Comparison of ENCODE assay signal across 8 cellular contexts in genomic region chr11:65524747-65525658, GRCh38. TPM values are rescaled to one million over a fixed set of nuclear protein-coding genes. Genes with fewer than 3 reads are reported as not detected.
DNase-seq lines count a peak whose midpoint lies in the region; ATAC-seq and TF ChIP-seq lines count a peak whose summit lies in the region.

SCYL1 (plus strand) TSS chr11:65525083; CDS start chr11:65525154, 71 bp downstream.

- CTCF ChIA-PET in Caco-2 (lab: Charles Lee) (interaction anchor here (0.6 to 1.1 kb wide), 14 partner anchors 14 to 1471 kb away, joined by 3 to 6 read pairs (median 3); partner anchors contain the start of genes FAM89B and ZNRD2), mammary epithelial cell (lab: Charles Lee; ENCODE audit: low non-redundant PET) (interaction anchor here (0.6 kb wide), 1 partner anchor 53 kb away, joined by 9 read pairs; no protein-coding TSS in a partner anchor)

- H2AFZ ChIP-seq in mammary epithelial cell (ENCODE audit: low read depth, low read length) (peak within 1 kb of the TSS; percentile 82), smooth muscle cell (ENCODE audit: low read depth) (peak within 1 kb of the TSS; percentile 72)

- H3K4me1 Mint-ChIP-seq in Caco-2 (ENCODE audit: low read depth, unreplicated experiment) = peaks cover 31% of the 10 kb centered on the region

- ATAC-seq in GM21529 (IDR thresholded peaks at IDR 0.05; ENCODE audit: unreplicated experiment) = peak; percentile 61
- no peak for ATAC-seq in GM21717 (IDR thresholded peaks at IDR 0.05; ENCODE audit: unreplicated experiment)

- H3K4me2 ChIP-seq in mammary epithelial cell (ENCODE audit: insufficient read depth, low read depth, low read length) (peak within 1 kb of the TSS; percentile 89), smooth muscle cell (peak within 1 kb of the TSS; percentile 100)

- peaks cover 39% of the 10 kb centered on the region for H3K36me3 Mint-ChIP-seq in Caco-2 (ENCODE audit: insufficient read depth, unreplicated experiment)

- H3K27me3 ChIP-seq in Caco-2 (replicated peaks; ENCODE audit: control insufficient read depth, insufficient read depth, low read length) (no peaks in the 10 kb centered on the region), mammary epithelial cell (ENCODE audit: insufficient read depth, low read length) (no peaks in the 10 kb centered on the region), smooth muscle cell (ENCODE audit: low read depth) (no peaks in the 10 kb centered on the region)

- H3K4me3 Mint-ChIP-seq in Caco-2 (ENCODE audit: unreplicated experiment) = peak within 1 kb of the TSS; percentile 88

- H3K9me3 Mint-ChIP-seq in Caco-2 (ENCODE audit: unreplicated experiment) = no peaks in the 10 kb centered on the region

- H3K9ac ChIP-seq in mammary epithelial cell (ENCODE audit: insufficient read depth, low read length) (peak within 1 kb of the TSS; percentile 72), smooth muscle cell (ENCODE audit: low read depth) (peak within 1 kb of the TSS; percentile 100)

- peaks cover 23% of the 10 kb centered on the region for H3K79me2 ChIP-seq in mammary epithelial cell (ENCODE audit: insufficient read depth, low read length)
- H3K79me2 ChIP-seq in smooth muscle cell (ENCODE audit: low read depth) = peaks cover 40% of the 10 kb centered on the region

- peak within 1 kb of the TSS; percentile 40 for H3K27ac ChIP-seq in mammary epithelial cell (ENCODE audit: insufficient read depth, low read depth, low read length)
- peak within 1 kb of the TSS; percentile 96 for H3K27ac ChIP-seq in smooth muscle cell (ENCODE audit: low read depth)

- H3K9me3 ChIP-seq in Caco-2 (no peaks in the 10 kb centered on the region), mammary epithelial cell (replicated peaks; ENCODE audit: insufficient read depth, low read length) (no peaks in the 10 kb centered on the region), smooth muscle cell (replicated peaks; ENCODE audit: low read depth) (no peaks in the 10 kb centered on the region)

- H3K4me1 ChIP-seq in Caco-2 = peaks cover 42% of the 10 kb centered on the region
- H3K4me1 ChIP-seq in mammary epithelial cell (ENCODE audit: insufficient read depth, low read length) = peaks cover 14% of the 10 kb centered on the region
- H3K4me1 ChIP-seq in smooth muscle cell (ENCODE audit: low read depth) = peaks cover 34% of the 10 kb centered on the region

- dilution Hi-C loops in mammary epithelial cell (cut with HindIII; ENCODE audit: low sequenced_read_pairs) = no loop called here

- POLR2A ChIA-PET in Caco-2 (lab: Charles Lee) = interaction anchor here (0.6 to 1.6 kb wide), 14 partner anchors 15 to 302 kb away, joined by 3 to 9 read pairs (median 4); partner anchors contain the start of genes FRMD8, LTBP3 and MALAT1

- WGBS in mammary epithelial cell (ENCODE audit: low coverage, missing lambda C conversion rate) = no CpG with 5 or more reads among the region's 87 CpGs
- WGBS in smooth muscle cell (ENCODE audit: low lambda C conversion rate) = 3% methylated on average over 23 of the region's 87 CpGs

- H3F3A ChIP-seq in smooth muscle cell (ENCODE audit: low read depth) = peaks cover 30% of the 10 kb centered on the region

- peak within 1 kb of the TSS; percentile 95 for H3K27ac Mint-ChIP-seq in Caco-2 (ENCODE audit: unreplicated experiment)

- BruUV-seq in Caco-2 (replicated peaks; lab: Mats Ljungman, UMichigan) (no TSS peak), mammary epithelial cell (replicated peaks; lab: Mats Ljungman, UMichigan) (TSS peak; percentile 35)

- no peaks in the 10 kb centered on the region for H3K27me3 Mint-ChIP-seq in Caco-2 (ENCODE audit: insufficient read depth, unreplicated experiment)

- H3K4me3 ChIP-seq in Caco-2 (ENCODE audit: low read depth, low read length) (peak within 1 kb of the TSS; percentile 84), WI38 (ENCODE audit: low read depth, low read length) (peak within 1 kb of the TSS; percentile 91), mammary epithelial cell (replicated peaks in 1 of 3; ENCODE audit: insufficient read depth in 1 of 3, low read depth in 2 of 3, low read length in 3 of 3) (peak within 1 kb of the TSS; percentile 77 to 79 (median 79)), smooth muscle cell (peak within 1 kb of the TSS; percentile 100)

- H4K20me1 ChIP-seq in mammary epithelial cell (ENCODE audit: insufficient read depth, low read length) = no peaks in the 10 kb centered on the region
- H4K20me1 ChIP-seq in smooth muscle cell (ENCODE audit: low read depth) = peaks cover 53% of the 10 kb centered on the region

- in situ Hi-C loops in mammary epithelial cell (cut with MboI; ENCODE audit: low sequenced_read_pairs in 2 of 2) = no loop called here

- peaks cover 3% of the 10 kb centered on the region for H3K36me3 ChIP-seq in Caco-2 (ENCODE audit: control insufficient read depth, insufficient read depth, low read length)
- H3K36me3 ChIP-seq in mammary epithelial cell (ENCODE audit: insufficient read depth, low read length) = peaks cover 9% of the 10 kb centered on the region
- H3K36me3 ChIP-seq in smooth muscle cell (ENCODE audit: low read depth) = no peaks in the 10 kb centered on the region

- TF ChIP-seq CTCF in Caco-2 (IDR thresholded peaks at IDR 0.05; ENCODE audit: insufficient read depth in 1 of 2, low read depth in 1 of 2, low read length in 1 of 2, severe bottlenecking in 1 of 2, unreplicated experiment in 1 of 2) = no peak
- no peak for TF ChIP-seq CTCF in WI38 (IDR thresholded peaks at IDR 0.05; ENCODE audit: low read depth, low read length)
- TF ChIP-seq CTCF in mammary epithelial cell (conservative IDR thresholded peaks at IDR 0.05 in 1 of 2, IDR thresholded peaks at IDR 0.05 in 1 of 2; ENCODE audit: extremely low read depth in 1 of 2, insufficient read depth in 1 of 2, low read depth in 1 of 2, low read length in 2 of 2) = no peak
- TF ChIP-seq CTCF in smooth muscle cell (IDR thresholded peaks at IDR 0.05; ENCODE audit: borderline replicate concordance, insufficient read depth, poor library complexity, severe bottlenecking) = no peak

- peak; percentile 76 to 84 for DNase-seq in Caco-2
- peak; percentile 67 for DNase-seq in NAMALWA (ENCODE audit: low spot score)
- DNase-seq in mammary epithelial cell = peak; percentile 60
- DNase-seq in iPS-NIHi7 (ENCODE audit: extremely low spot score) = peak; percentile 92
- DNase-seq in smooth muscle cell (lab: John Stamatoyannopoulos, UW; ENCODE audit: unreplicated experiment) = peak; percentile 68

- intact Hi-C loops in Caco-2 (cut with micrococcal nuclease; ENCODE audit: unreplicated experiment) (no loop called here), mammary epithelial cell (cut with micrococcal nuclease) (no loop called here)

RNA-seq across cellular contexts. Expression of gene SCYL1, which starts in this region (rescaled TPM):
- 123 and 124 TPM in 2 replicates for total RNA-seq in Caco-2 (2022)
- total RNA-seq in mammary epithelial cell = 10 to 100 TPM; 66.0 to 75.0 TPM
- 64.8 TPM for polyA plus RNA-seq in mammary epithelial cell
- polyA minus RNA-seq in mammary epithelial cell = 45.1 TPM
- 66.6 and 90.8 TPM in 2 replicates for total RNA-seq in smooth muscle cell
- 108 and 123 TPM in 2 replicates for polyA plus RNA-seq in smooth muscle cell
